ENCODE assay signal across 30 cellular contexts in the genomic region with DNA sequence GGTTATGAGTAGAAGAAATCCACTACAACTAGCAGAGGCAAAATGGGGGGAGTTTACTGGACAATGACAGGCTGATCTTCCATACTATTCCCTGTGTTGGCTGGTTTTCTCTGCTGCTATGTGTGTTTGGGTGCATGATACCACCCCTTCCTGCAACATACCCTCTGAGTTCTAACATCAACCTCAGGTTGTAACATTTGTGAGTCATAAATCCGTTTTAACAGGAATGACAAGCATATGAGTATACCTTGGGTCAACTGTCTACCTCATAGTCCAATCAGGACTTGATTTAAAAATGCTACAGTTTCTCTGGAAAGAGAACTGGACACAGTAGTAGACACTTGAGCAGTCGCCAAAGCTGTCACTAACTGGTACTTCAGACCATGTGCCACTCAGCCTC.
"Had no signal": no experiment of that assay in that cellular context is flagged by ENCODE, and none has a peak within 500 bp of the region (broad histone marks: within the 10 kb centered on the region; RNA-seq: fewer than 3 reads in every experiment).

No MANE protein-coding gene starts in this region.

- ATAC-seq: activated CD4-positive, CD25-positive, alpha-beta regulatory T cell treated with anti-CD3 and anti-CD28 coated beads, Interleukin-2, amount 50 U/mL, for 24 hours; activated CD8-positive, alpha-beta T cell treated with anti-CD3 and anti-CD28 coated beads, Interleukin-2, amount 10 ng/mL, durations not matched to agents 7 days and 5 days; activated naive CD4-positive, alpha-beta T cell treated with anti-CD3 and anti-CD28 coated beads, Interleukin-2, amount 50 U/mL, for 72 hours; activated T-cell treated with anti-CD3 and anti-CD28 coated beads, Interleukin-2, amount 50 U/mL, for 72 hours; effector memory CD8-positive, alpha-beta T cell; gastrocnemius medialis; heart left ventricle; T-helper 17 cell had no signal

- H3K36me3 Mint-ChIP-seq: activated CD4-positive, alpha-beta memory T cell treated with anti-CD3 and anti-CD28 coated beads for 36 hours; activated naive CD4-positive, alpha-beta T cell treated with anti-CD3 and anti-CD28 coated beads, Interleukin-2, amount 10 ng/mL, durations not matched to agents 7 days and 5 days; activated naive CD4-positive, alpha-beta T cell treated with anti-CD3 and anti-CD28 coated beads, Interleukin-2, amount 50 U/mL, for 72 hours; activated naive CD8-positive, alpha-beta T cell treated with anti-CD3 and anti-CD28 coated beads, Interleukin-2, amount 10 ng/mL, durations not matched to agents 7 days and 5 days; brain had no signal

- H3K9me3 Mint-ChIP-seq: activated B cell treated with CpG ODN at 0.5 μM for 24 hours; activated CD4-positive, alpha-beta memory T cell treated with anti-CD3 and anti-CD28 coated beads for 36 hours; activated CD4-positive, alpha-beta T cell treated with anti-CD3 and anti-CD28 coated beads, Interleukin-2, amount 10 ng/mL, durations not matched to agents 24 days and 14 days; activated naive CD4-positive, alpha-beta T cell treated with anti-CD3 and anti-CD28 coated beads, Interleukin-2, amount 10 ng/mL, durations not matched to agents 7 days and 5 days; activated naive CD4-positive, alpha-beta T cell treated with anti-CD3 and anti-CD28 coated beads, Interleukin-2, amount 50 U/mL, for 72 hours; activated naive CD8-positive, alpha-beta T cell treated with anti-CD3 and anti-CD28 coated beads, Interleukin-2, amount 10 ng/mL, durations not matched to agents 7 days and 5 days; activated T-cell treated with anti-CD3 and anti-CD28 coated beads, Interleukin-2, amount 50 U/mL, for 24 hours; activated T-cell treated with anti-CD3 and anti-CD28 coated beads, Interleukin-2, amount 50 U/mL, for 72 hours; brain; T-helper 2 cell treated with Interferon-gamma antibody and Interleukin-4, amounts not matched to agents 5 μg/mL and 100 μg/mL, for 36 hours had no signal

- H3K4me1 ChIP-seq: ascending aorta, esophagus squamous epithelium, gastrocnemius medialis, heart left ventricle had no signal

- H3K4me3 ChIP-seq: ascending aorta, esophagus squamous epithelium, gastrocnemius medialis, heart left ventricle had no signal

- H3K9me3 ChIP-seq: ascending aorta, esophagus squamous epithelium, gastrocnemius medialis, heart left ventricle had no signal

- H3K27me3 ChIP-seq: ascending aorta, esophagus squamous epithelium, gastrocnemius medialis, heart left ventricle had no signal

- H3K27me3 Mint-ChIP-seq: activated B cell treated with CpG ODN at 0.5 μM for 24 hours; activated CD4-positive, alpha-beta memory T cell treated with anti-CD3 and anti-CD28 coated beads for 36 hours; activated CD4-positive, alpha-beta T cell treated with anti-CD3 and anti-CD28 coated beads, Interleukin-2, amount 10 ng/mL, durations not matched to agents 24 days and 14 days; activated naive CD4-positive, alpha-beta T cell treated with anti-CD3 and anti-CD28 coated beads, Interleukin-2, amount 10 ng/mL, durations not matched to agents 7 days and 5 days; activated naive CD8-positive, alpha-beta T cell treated with anti-CD3 and anti-CD28 coated beads, Interleukin-2, amount 10 ng/mL, durations not matched to agents 7 days and 5 days; activated T-cell treated with anti-CD3 and anti-CD28 coated beads, Interleukin-2, amount 50 U/mL, for 24 hours; effector memory CD8-positive, alpha-beta T cell had no signal

- H3K36me3 ChIP-seq: ascending aorta, esophagus squamous epithelium, gastrocnemius medialis, heart left ventricle, WERI-Rb-1 had no signal

- H3K4me3 Mint-ChIP-seq: activated B cell treated with CpG ODN at 0.5 μM for 24 hours; activated CD4-positive, alpha-beta memory T cell treated with anti-CD3 and anti-CD28 coated beads for 36 hours; activated CD4-positive, alpha-beta T cell treated with anti-CD3 and anti-CD28 coated beads, Interleukin-2, amount 10 ng/mL, durations not matched to agents 24 days and 14 days; activated CD8-positive, alpha-beta T cell treated with anti-CD3 and anti-CD28 coated beads, Interleukin-2, amount 10 ng/mL, durations not matched to agents 7 days and 5 days; activated naive CD4-positive, alpha-beta T cell treated with anti-CD3 and anti-CD28 coated beads, Interleukin-2, amount 10 ng/mL, durations not matched to agents 7 days and 5 days; activated naive CD8-positive, alpha-beta T cell treated with anti-CD3 and anti-CD28 coated beads, Interleukin-2, amount 10 ng/mL, durations not matched to agents 7 days and 5 days; activated T-cell treated with anti-CD3 and anti-CD28 coated beads, Interleukin-2, amount 50 U/mL, for 24 hours; activated T-cell treated with anti-CD3 and anti-CD28 coated beads, Interleukin-2, amount 50 U/mL, for 72 hours; brain; effector memory CD8-positive, alpha-beta T cell; T-helper 17 cell; T-helper 2 cell treated with Interferon-gamma antibody and Interleukin-4, amounts not matched to agents 5 μg/mL and 100 μg/mL, for 36 hours had no signal

- DNase-seq: activated B cell treated with CpG ODN at 0.5 μM for 24 hours; activated CD4-positive, alpha-beta memory T cell treated with anti-CD3 and anti-CD28 coated beads for 36 hours; activated CD4-positive, alpha-beta T cell treated with anti-CD3 and anti-CD28 coated beads, Interleukin-2, amount 10 ng/mL, durations not matched to agents 24 days and 14 days; activated CD8-positive, alpha-beta memory T cell treated with anti-CD3 and anti-CD28 coated beads, Interleukin-2, amount 50 U/mL, for 48 hours; activated CD8-positive, alpha-beta T cell treated with anti-CD3 and anti-CD28 coated beads, Interleukin-2, amount 10 ng/mL, durations not matched to agents 7 days and 5 days; activated gamma-delta T cell; activated naive CD4-positive, alpha-beta T cell; activated naive CD4-positive, alpha-beta T cell treated with anti-CD3 and anti-CD28 coated beads, Interleukin-2, amount 10 ng/mL, durations not matched to agents 7 days and 5 days; activated naive CD8-positive, alpha-beta T cell treated with anti-CD3 and anti-CD28 coated beads, Interleukin-2, amount 10 ng/mL, durations not matched to agents 7 days and 5 days; activated T-cell treated with anti-CD3 and anti-CD28 coated beads for 4 hours; activated T-cell treated with anti-CD3 and anti-CD28 coated beads, Interleukin-2, amount 50 U/mL, for 24 hours; activated T-cell treated with anti-CD3 and anti-CD28 coated beads, Interleukin-2, amount 50 U/mL, for 72 hours; caudate nucleus; cortex of kidney; effector CD4-positive, alpha-beta T cell; effector memory CD8-positive, alpha-beta T cell; esophagus squamous epithelium; gastrocnemius medialis; glutamatergic neuron; heart left ventricle; T-helper 1 cell; T-helper 17 cell; T1000; WERI-Rb-1 had no signal

- H3K4me1 Mint-ChIP-seq: activated B cell treated with CpG ODN at 0.5 μM for 24 hours; activated CD4-positive, alpha-beta T cell treated with anti-CD3 and anti-CD28 coated beads, Interleukin-2, amount 10 ng/mL, durations not matched to agents 24 days and 14 days; activated naive CD4-positive, alpha-beta T cell treated with anti-CD3 and anti-CD28 coated beads, Interleukin-2, amount 10 ng/mL, durations not matched to agents 7 days and 5 days; activated naive CD8-positive, alpha-beta T cell treated with anti-CD3 and anti-CD28 coated beads, Interleukin-2, amount 10 ng/mL, durations not matched to agents 7 days and 5 days had no signal

- H3K27ac ChIP-seq: ascending aorta, epithelial cell of prostate, esophagus squamous epithelium, gastrocnemius medialis, heart left ventricle, WERI-Rb-1 had no signal

- H3K27ac Mint-ChIP-seq: activated B cell treated with CpG ODN at 0.5 μM for 24 hours; activated CD4-positive, alpha-beta memory T cell treated with anti-CD3 and anti-CD28 coated beads for 36 hours; activated CD4-positive, alpha-beta T cell treated with anti-CD3 and anti-CD28 coated beads, Interleukin-2, amount 10 ng/mL, durations not matched to agents 24 days and 14 days; activated CD8-positive, alpha-beta T cell treated with anti-CD3 and anti-CD28 coated beads, Interleukin-2, amount 10 ng/mL, durations not matched to agents 7 days and 5 days; activated naive CD4-positive, alpha-beta T cell treated with anti-CD3 and anti-CD28 coated beads, Interleukin-2, amount 10 ng/mL, durations not matched to agents 7 days and 5 days; activated naive CD4-positive, alpha-beta T cell treated with anti-CD3 and anti-CD28 coated beads, Interleukin-2, amount 50 U/mL, for 72 hours; activated naive CD8-positive, alpha-beta T cell treated with anti-CD3 and anti-CD28 coated beads, Interleukin-2, amount 10 ng/mL, durations not matched to agents 7 days and 5 days; activated T-cell treated with anti-CD3 and anti-CD28 coated beads, Interleukin-2, amount 50 U/mL, for 24 hours; activated T-cell treated with anti-CD3 and anti-CD28 coated beads, Interleukin-2, amount 50 U/mL, for 72 hours; effector memory CD8-positive, alpha-beta T cell; T-helper 17 cell; T-helper 2 cell treated with Interferon-gamma antibody and Interleukin-4, amounts not matched to agents 5 μg/mL and 100 μg/mL, for 36 hours had no signal
